8 cellular contexts compared by ENCODE assay signal in the genomic region with DNA sequence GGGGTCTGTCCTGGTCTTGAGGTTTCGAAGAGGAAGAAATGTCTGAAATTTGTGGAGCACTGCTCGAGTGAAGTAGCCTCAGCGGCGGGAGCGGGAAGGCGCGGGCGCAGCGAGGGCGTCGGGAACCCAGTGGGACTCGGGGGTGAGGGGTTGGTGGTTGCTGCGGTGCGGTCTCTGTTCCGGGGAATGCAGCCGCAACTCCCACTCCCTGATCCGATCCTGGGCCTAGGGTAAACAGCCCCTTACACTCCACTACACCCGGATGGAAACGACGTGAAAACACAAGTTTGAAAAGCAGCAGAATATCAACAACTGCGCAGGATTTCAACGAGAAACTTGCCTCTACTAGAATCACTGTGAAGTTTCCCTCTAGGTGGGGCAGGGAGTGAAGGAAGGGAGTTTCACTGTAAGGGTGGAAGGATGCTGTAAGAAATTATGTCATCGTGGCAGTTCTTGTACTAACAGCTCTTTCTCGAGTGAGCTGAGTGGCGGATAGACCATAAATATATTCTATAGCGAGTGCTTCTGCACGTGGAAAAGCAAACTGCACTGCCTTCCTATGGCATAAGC. TPM values are rescaled to one million over a fixed set of nuclear protein-coding genes. Genes with fewer than 3 reads are reported as not detected.
DNase-seq lines count a peak whose midpoint lies in the region; ATAC-seq and TF ChIP-seq lines count a peak whose summit lies in the region.

No MANE protein-coding gene starts in this region.

- CTCF ChIA-PET in GM10248 (lab: Yijun Ruan, JAX) = no interaction called here

- intact Hi-C loops in head of caudate nucleus (cut with DNase I) (no loop called here), posterior vena cava (cut with DNase I) (loop anchor here in 1 of 2 donors (10.0 kb wide), 1 partner anchor 301 kb away; no protein-coding TSS in a partner anchor)

- no peak for ATAC-seq in HG02870 (IDR thresholded peaks at IDR 0.05; ENCODE audit: unreplicated experiment)
- ATAC-seq in HG03565 (IDR thresholded peaks at IDR 0.05; ENCODE audit: unreplicated experiment) = no peak
- no peak for ATAC-seq in GM21737 (IDR thresholded peaks at IDR 0.05; ENCODE audit: unreplicated experiment)

- no peak for TF ChIP-seq CTCF in GM10248 (IDR thresholded peaks at IDR 0.05; ENCODE audit: control extremely low read depth, extremely low read depth, low read depth, missing control alignments)

- DNase-seq in GM10248 (ENCODE audit: extremely low spot score) (peak; percentile 17), NCI-H2227 treated with DMSO at 0.1 percent for 48 hours (lab: John Stamatoyannopoulos, UW) (peak; percentile 35), activated gamma-delta T cell treated with Interleukin-2 at 50 U/mL for 16 hours (peak; percentile 21), head of caudate nucleus (peak in 36 of 42 donors; percentile 10 to 70 (median 37)), posterior vena cava (ENCODE audit: low spot score) (peak; percentile 84)

- POLR2A ChIA-PET in GM10248 (lab: Yijun Ruan, JAX) = no interaction called here

RNA-seq across cellular contexts. Expression of a gene that starts 2.0 kb away (rescaled TPM):
- total RNA-seq in posterior vena cava = 10 to 100 TPM; 28.8 to 33.0 TPM

Comparison
In these comparisons a context has a peak if more than half of its experiments do, and no peak if none do; other contexts are left out.
1. DNase-seq: peak in every context shown above with its lines; median percentile 84 in posterior vena cava; 37 in head of caudate nucleus; 35 in NCI-H2227 treated with DMSO at 0.1 percent for 48 hours; 21 in activated gamma-delta T cell treated with Interleukin-2 at 50 U/mL for 16 hours; 17 in GM10248.